Comparison of ENCODE assay signal across 1 cellular context in genomic region chr21:36699026-36699545, GRCh38.
TF ChIP-seq lines count a peak whose summit lies in the region.

Gene SIM2 (plus strand): TSS chr21:36699115. CDS start chr21:36699747, 632 bp downstream.

TF ChIP-seq in H1, 55 proteins besides CTCF, POLR2A, EP300 and RAD21:
- TF ChIP-seq KDM4A (IDR thresholded peaks at IDR 0.05; ENCODE audit: low read depth, low read length, severe bottlenecking) (peak; percentile 11), SUZ12 (IDR thresholded peaks at IDR 0.05; ENCODE audit: low read length) (peak; percentile 74), ATF2 (IDR thresholded peaks at IDR 0.05; ENCODE audit: low read length) (no peak), BCL11A (IDR thresholded peaks at IDR 0.05; ENCODE audit: low read depth in 2 of 2, low read length in 2 of 2) (no peak), CBX8 (IDR thresholded peaks at IDR 0.05; ENCODE audit: borderline replicate concordance, low read depth, low read length) (no peak), MAX (IDR thresholded peaks at IDR 0.05) (peak; percentile 67), CREB1 (IDR thresholded peaks at IDR 0.05) (no peak)
